Comparison of ENCODE assay signal across 9 cellular contexts in the genomic region with DNA sequence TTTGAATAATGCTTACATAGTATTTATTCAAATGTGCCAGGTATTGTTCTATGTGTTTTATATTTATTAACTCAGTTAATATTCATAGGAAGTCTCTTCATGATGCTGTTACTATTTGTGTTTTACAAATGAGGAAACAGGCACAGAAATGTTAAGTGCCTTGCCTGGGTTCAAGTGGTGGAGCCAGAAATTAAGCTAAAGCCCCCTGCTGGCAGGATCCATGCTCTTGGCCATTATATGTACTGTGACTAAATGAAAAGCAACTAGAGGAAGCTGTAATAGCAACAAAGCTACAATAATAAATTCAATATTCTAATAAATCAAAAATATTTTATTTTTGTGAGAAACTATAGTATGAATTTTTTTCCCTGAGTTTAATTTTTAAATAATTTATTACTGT. TPM values are rescaled to one million over a fixed set of nuclear protein-coding genes. Genes with fewer than 3 reads are reported as not detected.
DNase-seq lines count a peak whose midpoint lies in the region; ATAC-seq and TF ChIP-seq lines count a peak whose summit lies in the region.
"Had no signal": no experiment of that assay in that cellular context is flagged by ENCODE, and none has a peak within 500 bp of the region (broad histone marks: within the 10 kb centered on the region; RNA-seq: fewer than 3 reads in every experiment).

No MANE protein-coding gene starts in this region.

- H3K27me3 Mint-ChIP-seq in Calu3 (ENCODE audit: unreplicated experiment), result no peaks in the 10 kb centered on the region

- H3K36me3 Mint-ChIP-seq in Calu3 (ENCODE audit: insufficient read depth, unreplicated experiment), result peaks cover 10% of the 10 kb centered on the region

- in situ Hi-C loops in GM23248 (cut with MboI), result no loop called here

- H3K27ac Mint-ChIP-seq in Calu3 (ENCODE audit: unreplicated experiment), result no peak overlapping the region

- H2AFZ ChIP-seq in GM23248, result no peak overlapping the region

- H3K4me2 ChIP-seq in GM23248 (ENCODE audit: unreplicated experiment), result no peak overlapping the region

- TF ChIP-seq CTCF in Calu3 (IDR thresholded peaks at IDR 0.05; ENCODE audit: unreplicated experiment), result peak; percentile 44

- H3K9ac ChIP-seq in GM23248, result no peak overlapping the region

- peaks cover 31% of the 10 kb centered on the region for H3K4me1 Mint-ChIP-seq in Calu3 (ENCODE audit: low read depth, unreplicated experiment)

- ATAC-seq in HG02798 (IDR thresholded peaks at IDR 0.05; ENCODE audit: poor library complexity, unreplicated experiment) (no peak), GM19023 (IDR thresholded peaks at IDR 0.05; ENCODE audit: unreplicated experiment) (no peak)

- no peaks in the 10 kb centered on the region for H3K9me3 Mint-ChIP-seq in Calu3 (ENCODE audit: low read depth, unreplicated experiment)

- H3K9me2 ChIP-seq in GM23248 (ENCODE audit: insufficient read depth), result no peaks in the 10 kb centered on the region

- H3K36me3 ChIP-seq in GM23248 (ENCODE audit: low read depth) (peaks cover 26% of the 10 kb centered on the region), iPS DF 6.9 (ENCODE audit: control insufficient read depth, insufficient read depth, low read length) (peaks cover 2% of the 10 kb centered on the region; the same call in 1 of the 2 replicates)

- BruUV-seq in Calu3 (replicated peaks; lab: Mats Ljungman, UMichigan), result no TSS peak

- H3K79me2 ChIP-seq in GM23248 (ENCODE audit: insufficient read depth), result peaks cover 6% of the 10 kb centered on the region; the same call in 1 of the 2 replicates

- no peaks in the 10 kb centered on the region for H3K9me3 ChIP-seq in GM23248 (ENCODE audit: low read depth)
- H3K9me3 ChIP-seq in iPS DF 6.9 (ENCODE audit: control insufficient read depth, insufficient read depth, low read length), result no peaks in the 10 kb centered on the region

- DNase-seq in Calu3 (peak; percentile 35), GM23248 (peak; percentile 17), SK-N-DZ (ENCODE audit: low spot score) (peak; percentile 9), iPS DF 6.9 (ENCODE audit: low read depth, low spot score) (peak; percentile 9), substantia nigra (lab: John Stamatoyannopoulos, UW) (no peak), NOMO-1 (lab: John Stamatoyannopoulos, UW; ENCODE audit: unreplicated experiment in 2 of 2) (no peak)
- DNase-seq: activated CD8-positive, alpha-beta memory T cell treated with anti-CD3 and anti-CD28 coated beads, Interleukin-2, amount 50 U/mL, for 4 hours had no signal

- no peaks in the 10 kb centered on the region for H4K20me1 ChIP-seq in GM23248 (ENCODE audit: insufficient read depth)

- H3K4me3 Mint-ChIP-seq in Calu3 (ENCODE audit: low read depth, unreplicated experiment), result no peak overlapping the region

- CTCF ChIA-PET in Calu3 (lab: Charles Lee), result interaction anchor here (1.1 kb wide), 1 partner anchor 133 kb away, joined by 8 read pairs; no protein-coding TSS in a partner anchor

- intact Hi-C loops in Calu3 (cut with micrococcal nuclease; ENCODE audit: unreplicated experiment), result loop anchor here (5.0 kb wide), 1 partner anchor 287 kb away; no protein-coding TSS in a partner anchor

- H3K4me3 ChIP-seq in GM23248 (no peak overlapping the region), iPS DF 6.9 (ENCODE audit: low read length) (no peak overlapping the region)

- H3K27me3 ChIP-seq in GM23248 (replicated peaks; ENCODE audit: insufficient read depth), result no peaks in the 10 kb centered on the region
- no peaks in the 10 kb centered on the region for H3K27me3 ChIP-seq in iPS DF 6.9 (ENCODE audit: control insufficient read depth, insufficient read depth, low read length)

- H3K27ac ChIP-seq in GM23248 (peak overlapping the region; percentile 51; the same call in 1 of the 2 replicates), iPS DF 6.9 (ENCODE audit: low read length) (no peak overlapping the region), substantia nigra (ENCODE audit: low read depth, low read length, poor library complexity, severe bottlenecking) (no peak overlapping the region)

- H3F3A ChIP-seq in GM23248 (ENCODE audit: insufficient read depth), result peaks cover 6% of the 10 kb centered on the region; the same call in 1 of the 2 replicates

- H3K4me1 ChIP-seq in GM23248 (ENCODE audit: insufficient read depth), result peaks cover 12% of the 10 kb centered on the region
- no peaks in the 10 kb centered on the region for H3K4me1 ChIP-seq in iPS DF 6.9 (ENCODE audit: control insufficient read depth, insufficient read depth, low read length)

RNA-seq across cellular contexts. Expression of a gene that starts 30.0 kb away (rescaled TPM):
- 95.5 and 104 TPM in 2 replicates for total RNA-seq in Calu3 (2022)
- 93.3 and 98.5 TPM in 2 replicates for total RNA-seq in GM23248 (2014; rRNA removed; shearing (Covaris generic))
- 67.0 and 67.1 TPM in 2 replicates for polyA plus RNA-seq in GM23248 (2016; fragmentation: Nextera tagmentation; extraction: Ambion mirVana)
- 76.8 and 80.6 TPM in 2 replicates for polyA plus RNA-seq in SK-N-DZ (2014; cell fraction: cytosol; rRNA removed)
- 99.6 and 126 TPM in 2 replicates for polyA plus RNA-seq in SK-N-DZ (2014; cell fraction: nucleus; rRNA removed)

RNA-seq across cellular contexts. Expression of a gene that starts 34.3 kb away (rescaled TPM):
- 46.9 and 49.9 TPM in 2 replicates for total RNA-seq in Calu3 (2022)
- 25.1 and 36.7 TPM in 2 replicates for total RNA-seq in GM23248 (2014; rRNA removed; shearing (Covaris generic))
- 12.0 and 12.2 TPM in 2 replicates for polyA plus RNA-seq in GM23248 (2016; fragmentation: Nextera tagmentation; extraction: Ambion mirVana)
- 45.5 and 51.5 TPM in 2 replicates for polyA plus RNA-seq in SK-N-DZ (2014; cell fraction: cytosol; rRNA removed)
- 18.1 and 21.8 TPM in 2 replicates for polyA plus RNA-seq in SK-N-DZ (2014; cell fraction: nucleus; rRNA removed)

Comparison
In these comparisons a context has a peak if more than half of its experiments do, and no peak if none do; other contexts are left out.
1. DNase-seq: peak in Calu3 (single experiment), GM23248 (single experiment), SK-N-DZ (single experiment) and iPS DF 6.9 (single experiment); none in substantia nigra (0 of 49) and NOMO-1 (0 of 2).